Comparison of ENCODE assay signal across 8 cellular contexts in the genomic region with DNA sequence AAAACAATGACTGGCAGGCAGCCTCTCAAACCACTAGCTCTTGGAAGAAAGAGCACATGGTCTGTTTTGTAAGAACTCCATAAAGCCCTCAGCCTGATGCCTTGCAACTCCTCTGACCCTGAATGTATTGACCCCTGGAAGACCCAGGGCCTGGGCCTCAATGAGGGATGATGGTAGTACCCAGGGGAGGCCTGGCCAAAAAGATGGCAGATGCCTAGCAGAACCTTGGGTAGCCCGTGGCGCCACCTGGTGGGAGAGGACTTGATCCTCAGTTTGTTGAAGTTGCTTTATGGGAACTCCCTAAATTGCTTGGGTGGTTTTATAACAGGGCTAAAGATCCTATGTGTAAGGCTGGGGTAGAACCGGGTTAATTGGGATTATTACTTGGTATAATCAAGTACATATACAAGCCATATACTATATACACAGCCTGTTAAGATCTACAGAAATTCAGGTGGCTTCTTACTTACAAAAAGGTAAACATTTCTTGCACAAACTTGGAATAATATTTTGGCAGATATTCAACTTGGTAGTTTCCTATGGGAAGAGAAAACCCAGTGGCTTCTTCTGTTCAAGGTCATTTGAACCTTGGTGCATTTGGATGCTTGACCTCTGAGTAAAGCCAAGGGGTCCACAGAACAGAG.
DNase-seq lines count a peak whose midpoint lies in the region; ATAC-seq and TF ChIP-seq lines count a peak whose summit lies in the region.

No MANE protein-coding gene starts in this region.

- no peak overlapping the region for H3K27ac Mint-ChIP-seq in activated T-helper 17 cell treated with anti-CD3 and anti-CD28 coated beads, Interleukin-2, amount 50 U/mL, for 72 hours

- DNase-seq in GM03348 (ENCODE audit: low spot score): peak; percentile 56
- DNase-seq in HL-60 (ENCODE audit: low read depth in 1 of 2, low spot score in 1 of 2): peak; percentile 32 to 76
- peak; percentile 45 for DNase-seq in RPMI7951 (ENCODE audit: low read depth)
- DNase-seq in head of caudate nucleus: peak; percentile 21 to 81 (median 56)
- no peak for DNase-seq in sigmoid colon

- no peaks in the 10 kb centered on the region for H3K9me3 ChIP-seq in sigmoid colon

- intact Hi-C loops in head of caudate nucleus (cut with DNase I) (no loop called here), sigmoid colon (cut with DNase I) (no loop called here)

- no peaks in the 10 kb centered on the region for H3K9me3 Mint-ChIP-seq in activated T-helper 17 cell treated with anti-CD3 and anti-CD28 coated beads, Interleukin-2, amount 50 U/mL, for 72 hours

- TF ChIP-seq POLR2A in sigmoid colon (IDR thresholded peaks at IDR 0.05): no peak

- H3K27me3 Mint-ChIP-seq in activated T-helper 17 cell treated with anti-CD3 and anti-CD28 coated beads, Interleukin-2, amount 50 U/mL, for 72 hours: peaks cover 9% of the 10 kb centered on the region

- ATAC-seq in activated T-helper 17 cell treated with anti-CD3 and anti-CD28 coated beads, Interleukin-2, amount 50 U/mL, for 72 hours (replicated peaks): peak; percentile 75
- ATAC-seq in GM18873 (IDR thresholded peaks at IDR 0.05; ENCODE audit: low FRiP score, unreplicated experiment) (no peak), HG03045 (IDR thresholded peaks at IDR 0.05; ENCODE audit: unreplicated experiment) (no peak)

- H3K27ac ChIP-seq in HL-60 (replicated peaks): no peak overlapping the region
- no peak overlapping the region for H3K27ac ChIP-seq in sigmoid colon

- TF ChIP-seq CTCF in HL-60 (IDR thresholded peaks at IDR 0.05; ENCODE audit: insufficient read depth, low read length): peak; percentile 60
- TF ChIP-seq CTCF in sigmoid colon (IDR thresholded peaks at IDR 0.05): peak in 3 of 4 experiments; percentile 19 to 32 (median 30)

- H3K27me3 ChIP-seq in HL-60 (ENCODE audit: insufficient read depth, poor library complexity, severe bottlenecking): no peaks in the 10 kb centered on the region
- no peaks in the 10 kb centered on the region for H3K27me3 ChIP-seq in sigmoid colon

- no peaks in the 10 kb centered on the region for H3K4me1 Mint-ChIP-seq in activated T-helper 17 cell treated with anti-CD3 and anti-CD28 coated beads, Interleukin-2, amount 50 U/mL, for 72 hours

- no peaks in the 10 kb centered on the region for H3K4me1 ChIP-seq in sigmoid colon

- no peak for TF ChIP-seq EP300 in sigmoid colon (IDR thresholded peaks at IDR 0.05)

- H3K4me3 ChIP-seq in HL-60 (replicated peaks; ENCODE audit: insufficient read depth, low read length): no peak overlapping the region
- H3K4me3 ChIP-seq in sigmoid colon: no peak overlapping the region

- no peak overlapping the region for H3K4me3 Mint-ChIP-seq in activated T-helper 17 cell treated with anti-CD3 and anti-CD28 coated beads, Interleukin-2, amount 50 U/mL, for 72 hours

- H3K36me3 Mint-ChIP-seq in activated T-helper 17 cell treated with anti-CD3 and anti-CD28 coated beads, Interleukin-2, amount 50 U/mL, for 72 hours (ENCODE audit: low read depth): no peaks in the 10 kb centered on the region

- no peaks in the 10 kb centered on the region for H3K36me3 ChIP-seq in sigmoid colon

- 13 to 33% methylated on average over 3 of the region's 3 CpGs for WGBS in sigmoid colon, 2 donors
